25 cellular contexts compared by ENCODE assay signal in the genomic region with DNA sequence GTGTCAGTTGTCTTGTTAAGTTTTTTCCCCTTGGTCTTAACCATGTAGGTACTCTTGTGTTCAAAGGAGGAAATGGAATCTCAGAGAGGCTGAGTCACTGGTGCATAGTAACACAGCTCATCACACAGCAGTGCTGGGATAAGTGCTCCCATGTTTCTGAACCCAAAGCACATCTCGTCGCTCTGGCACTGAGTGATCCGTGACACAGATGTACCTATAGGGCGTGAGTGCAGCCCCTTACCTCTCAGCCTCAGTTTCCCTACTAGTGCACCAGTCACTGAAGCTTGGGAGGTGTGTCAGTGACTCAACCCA.
"Had no signal": no experiment of that assay in that cellular context is flagged by ENCODE, and none has a peak within 500 bp of the region (broad histone marks: within the 10 kb centered on the region; RNA-seq: fewer than 3 reads in every experiment).

No MANE protein-coding gene starts in this region.

- H3K9me3 ChIP-seq: adrenal gland, ascending aorta, colonic mucosa, esophagus squamous epithelium, heart right ventricle, ovary, prostate gland, spleen, thoracic aorta, vagina had no signal

- H3K9me3 Mint-ChIP-seq: activated naive CD4-positive, alpha-beta T cell treated with anti-CD3 and anti-CD28 coated beads, Interleukin-2, amount 50 U/mL, for 24 hours; effector memory CD8-positive, alpha-beta T cell; mesothelial cell of epicardium; naive thymus-derived CD8-positive, alpha-beta T cell; type B pancreatic cell; WTC11 had no signal

- H3K4me1 Mint-ChIP-seq: activated naive CD4-positive, alpha-beta T cell treated with anti-CD3 and anti-CD28 coated beads, Interleukin-2, amount 50 U/mL, for 24 hours; naive thymus-derived CD8-positive, alpha-beta T cell had no signal

- H3K27me3 ChIP-seq: adrenal gland, ascending aorta, colonic mucosa, dorsolateral prefrontal cortex, ovary, vagina had no signal

- H3K27ac Mint-ChIP-seq: activated naive CD4-positive, alpha-beta T cell treated with anti-CD3 and anti-CD28 coated beads, Interleukin-2, amount 50 U/mL, for 24 hours; effector memory CD8-positive, alpha-beta T cell; mesothelial cell of epicardium; naive thymus-derived CD8-positive, alpha-beta T cell; type B pancreatic cell; WTC11 had no signal

- DNase-seq: activated gamma-delta T cell treated with Interleukin-2 at 50 U/mL for 16 hours; activated T-cell treated with anti-CD3 and anti-CD28 coated beads, Interleukin-2, amount 50 U/mL, for 1 hour; adrenal gland; colonic mucosa; dorsolateral prefrontal cortex; effector memory CD8-positive, alpha-beta T cell; esophagus squamous epithelium; heart right ventricle; kidney; left ventricle myocardium superior; mammary epithelial cell; ovary; stimulated activated CD4-positive, alpha-beta T cell treated with anti-CD3 and anti-CD28 coated beads, Interleukin-4, amount 100 ng/mL, for 1 hour; stimulated activated naive CD4-positive, alpha-beta T cell treated with Interleukin-2 at 50 U/mL for 16 hours; T1000 had no signal

- H3K27ac ChIP-seq: adrenal gland, ascending aorta, colonic mucosa, dorsolateral prefrontal cortex, esophagus squamous epithelium, heart right ventricle, ovary, prostate gland, spleen, thoracic aorta, vagina had no signal

- H3K36me3 Mint-ChIP-seq: activated naive CD4-positive, alpha-beta T cell treated with anti-CD3 and anti-CD28 coated beads, Interleukin-2, amount 50 U/mL, for 24 hours; mesothelial cell of epicardium; naive thymus-derived CD8-positive, alpha-beta T cell; type B pancreatic cell; WTC11 had no signal

- ATAC-seq: effector memory CD8-positive, alpha-beta T cell; heart right ventricle; left ventricle myocardium superior; naive thymus-derived CD8-positive, alpha-beta T cell; WTC11 had no signal

- H3K4me3 ChIP-seq: adrenal gland, ascending aorta, colonic mucosa, dorsolateral prefrontal cortex, esophagus squamous epithelium, heart right ventricle, ovary, prostate gland, spleen, thoracic aorta, vagina had no signal

- H3K36me3 ChIP-seq: adrenal gland, ascending aorta, colonic mucosa, esophagus squamous epithelium, heart right ventricle, ovary, prostate gland, spleen, thoracic aorta, vagina had no signal

- H3K4me1 ChIP-seq: ascending aorta, colonic mucosa, prostate gland had no signal

- H3K4me3 Mint-ChIP-seq: activated naive CD4-positive, alpha-beta T cell treated with anti-CD3 and anti-CD28 coated beads, Interleukin-2, amount 50 U/mL, for 24 hours; effector memory CD8-positive, alpha-beta T cell; mesothelial cell of epicardium; naive thymus-derived CD8-positive, alpha-beta T cell; type B pancreatic cell; WTC11 had no signal
